16 cellular contexts compared by ENCODE assay signal in the genomic region with DNA sequence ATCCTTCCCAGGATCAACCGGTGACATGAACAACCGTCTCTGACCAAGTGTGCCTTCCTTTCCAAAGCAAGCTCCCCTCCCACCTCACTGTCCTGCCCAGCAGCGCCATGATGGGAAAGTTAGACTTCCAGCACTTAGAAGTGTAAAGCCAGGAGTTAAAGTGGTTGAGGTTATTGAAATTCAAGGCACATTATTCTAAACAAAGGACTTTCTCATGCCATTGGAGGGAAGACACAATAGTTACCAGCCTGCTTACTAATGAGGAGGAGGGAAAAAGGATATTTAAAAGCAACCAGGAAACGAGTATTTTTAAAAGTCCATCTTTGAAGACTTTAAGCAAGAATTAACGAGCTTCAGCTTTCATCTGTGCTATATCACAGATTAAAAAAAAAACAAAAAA.
"Had no signal": no experiment of that assay in that cellular context is flagged by ENCODE, and none has a peak within 500 bp of the region (broad histone marks: within the 10 kb centered on the region; RNA-seq: fewer than 3 reads in every experiment).

No MANE protein-coding gene starts in this region.

- H3K9me3 ChIP-seq: right atrium auricular region, SJSA1 had no signal

- H3K9me3 Mint-ChIP-seq: activated naive CD8-positive, alpha-beta T cell treated with anti-CD3 and anti-CD28 coated beads, Interleukin-2, amount 50 U/mL, for 24 hours; activated T-helper 1 cell treated with anti-CD3 and anti-CD28 coated beads, Interleukin-12 subunit alpha, Interleukin-12 subunit beta, Interleukin-2, Interleukin-4 antibody, amounts not matched to agents 30 ng/mL and 10 ng/mL and 1 ng/mL, durations not matched to agents 14 hours and 24 hours and 36 hours; central memory CD8-positive, alpha-beta T cell; stimulated activated memory B cell treated with anti-CD40 and anti-IgM and Interleukin-4, amounts not matched to agents 10 μg/mL and 1 μg/mL and 100 μg/mL, for 72 hours; type B pancreatic cell had no signal

- H3K36me3 Mint-ChIP-seq: stimulated activated memory B cell treated with anti-CD40 and anti-IgM and Interleukin-4, amounts not matched to agents 10 μg/mL and 1 μg/mL and 100 μg/mL, for 72 hours; type B pancreatic cell had no signal

- H3K4me3 ChIP-seq: right atrium auricular region, SJSA1 had no signal

- ATAC-seq: activated CD8-positive, alpha-beta T cell treated with anti-CD3 and anti-CD28 coated beads, Interleukin-2, amount 10 ng/mL, durations not matched to agents 7 days and 5 days; activated naive CD8-positive, alpha-beta T cell treated with anti-CD3 and anti-CD28 coated beads, Interleukin-2, amount 50 U/mL, for 24 hours; esophagus mucosa; left lobe of liver; stimulated activated memory B cell treated with anti-CD40 and anti-IgM and Interleukin-4, amounts not matched to agents 10 μg/mL and 1 μg/mL and 100 μg/mL, for 72 hours had no signal

- H3K9ac ChIP-seq: parathyroid adenoma had no signal

- DNase-seq: activated CD4-positive, alpha-beta T cell treated with anti-CD3 and anti-CD28 coated beads for 4 hours; activated CD8-positive, alpha-beta T cell treated with anti-CD3 and anti-CD28 coated beads, Interleukin-2, amount 10 ng/mL, durations not matched to agents 7 days and 5 days; activated naive CD4-positive, alpha-beta T cell treated with Interleukin-2 at 50 U/mL for 16 hours; activated naive CD8-positive, alpha-beta T cell treated with anti-CD3 and anti-CD28 coated beads, Interleukin-2, amount 50 U/mL, for 24 hours; mammary epithelial cell; stimulated activated CD4-positive, alpha-beta T cell treated with anti-CD3 and anti-CD28 coated beads, Interleukin-1b, Interleukin-23, amount 100 ng/mL, for 48 hours; T1000 had no signal

- H3K4me1 ChIP-seq: parathyroid adenoma, SJSA1 had no signal

- H3K36me3 ChIP-seq: right atrium auricular region, SJSA1 had no signal

- H3K27me3 ChIP-seq: right atrium auricular region, SJSA1 had no signal

- H3K27ac Mint-ChIP-seq: activated CD8-positive, alpha-beta T cell treated with anti-CD3 and anti-CD28 coated beads, Interleukin-2, amount 10 ng/mL, durations not matched to agents 7 days and 5 days; activated naive CD8-positive, alpha-beta T cell treated with anti-CD3 and anti-CD28 coated beads, Interleukin-2, amount 50 U/mL, for 24 hours; activated T-helper 1 cell treated with anti-CD3 and anti-CD28 coated beads, Interleukin-12 subunit alpha, Interleukin-12 subunit beta, Interleukin-2, Interleukin-4 antibody, amounts not matched to agents 30 ng/mL and 10 ng/mL and 1 ng/mL, durations not matched to agents 14 hours and 24 hours and 36 hours; stimulated activated memory B cell treated with anti-CD40 and anti-IgM and Interleukin-4, amounts not matched to agents 10 μg/mL and 1 μg/mL and 100 μg/mL, for 72 hours; type B pancreatic cell had no signal

- H2AFZ ChIP-seq: parathyroid adenoma had no signal

- H3K27ac ChIP-seq: parathyroid adenoma, SJSA1 had no signal

- H3K4me1 Mint-ChIP-seq: central memory CD8-positive, alpha-beta T cell had no signal

- H3K4me3 Mint-ChIP-seq: activated CD8-positive, alpha-beta T cell treated with anti-CD3 and anti-CD28 coated beads, Interleukin-2, amount 10 ng/mL, durations not matched to agents 7 days and 5 days; activated naive CD8-positive, alpha-beta T cell treated with anti-CD3 and anti-CD28 coated beads, Interleukin-2, amount 50 U/mL, for 24 hours; activated T-helper 1 cell treated with anti-CD3 and anti-CD28 coated beads, Interleukin-12 subunit alpha, Interleukin-12 subunit beta, Interleukin-2, Interleukin-4 antibody, amounts not matched to agents 30 ng/mL and 10 ng/mL and 1 ng/mL, durations not matched to agents 14 hours and 24 hours and 36 hours; central memory CD8-positive, alpha-beta T cell; stimulated activated memory B cell treated with anti-CD40 and anti-IgM and Interleukin-4, amounts not matched to agents 10 μg/mL and 1 μg/mL and 100 μg/mL, for 72 hours; type B pancreatic cell had no signal
